In the genomic region with DNA sequence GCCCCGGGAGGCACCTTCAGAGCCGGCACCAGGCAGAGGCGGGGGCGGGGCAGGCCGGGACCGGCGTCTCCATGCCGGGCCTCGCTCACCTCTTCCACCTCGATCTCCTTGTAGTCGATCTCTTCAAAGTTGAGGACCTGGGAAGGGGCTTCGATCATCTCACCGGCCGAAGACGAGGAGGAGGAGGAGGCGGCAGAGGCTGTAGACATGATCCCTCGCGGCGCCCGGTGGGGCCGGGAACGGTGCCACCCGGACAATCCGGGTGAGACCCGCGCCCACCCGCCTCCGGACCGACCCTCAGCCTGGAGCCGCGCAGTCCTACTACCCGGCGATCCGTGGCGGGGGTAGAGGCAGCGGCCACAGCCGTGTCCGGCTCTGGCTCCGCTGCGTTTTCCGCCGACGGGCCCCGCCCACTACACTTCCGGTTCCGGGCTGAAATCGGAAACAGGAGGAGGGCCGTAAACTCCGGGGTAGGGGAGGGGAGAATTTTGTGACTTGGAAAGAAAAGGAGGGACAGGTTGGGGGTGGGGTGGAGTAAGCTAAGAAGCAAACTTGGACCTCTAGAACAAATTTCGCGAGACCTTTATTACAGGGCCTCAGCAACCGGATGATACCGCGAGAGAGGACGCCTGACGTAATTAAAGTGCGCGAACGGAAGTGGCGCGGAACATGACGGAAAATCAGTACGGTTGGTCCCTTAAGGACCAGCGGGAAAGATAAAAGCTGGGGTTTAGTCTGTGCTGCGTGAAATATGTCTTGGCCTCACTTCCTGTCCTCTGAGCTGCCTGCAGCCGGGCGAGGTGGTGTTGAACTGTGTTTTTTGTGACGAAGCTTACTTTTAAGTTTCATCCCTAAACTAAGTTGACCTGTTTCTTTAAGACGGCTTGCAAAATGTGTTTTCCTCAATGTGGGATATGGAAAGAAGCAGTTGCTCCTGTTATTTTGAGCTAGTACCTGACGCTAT, we compare ENCODE assay signal across 8 cellular contexts. TPM values are rescaled to one million over a fixed set of nuclear protein-coding genes. Genes with fewer than 3 reads are reported as not detected.
DNase-seq lines count a peak whose midpoint lies in the region; ATAC-seq, FAIRE-seq and TF ChIP-seq lines count a peak whose summit lies in the region.

TSS of gene MAP3K7 (minus strand) at position 398 of the 964 bp plus-strand sequence. CDS start at position 209, 189 bp downstream.

- peak within 1 kb of the TSS; percentile 40 to 98 (median 91) for H3K27ac ChIP-seq in adrenal gland
- peak within 1 kb of the TSS; percentile 78 to 96 (median 92) for H3K27ac ChIP-seq in heart right ventricle
- H3K27ac ChIP-seq in upper lobe of left lung = peak within 1 kb of the TSS; percentile 91 to 95 (median 94)

- H3K9me3 ChIP-seq in adrenal gland (replicated peaks in 1 of 3) (no peaks in the 10 kb centered on the region), heart right ventricle (no peaks in the 10 kb centered on the region), upper lobe of left lung (no peaks in the 10 kb centered on the region)

- peaks cover 14 to 31% of the 10 kb centered on the region in 2 donors for H3K4me1 ChIP-seq in adrenal gland (replicated peaks in 1 of 2)
- peaks cover 0 to 47% (median 36%) of the 10 kb centered on the region in 9 donors for H3K4me1 ChIP-seq in heart right ventricle
- H3K4me1 ChIP-seq in upper lobe of left lung = peaks cover 19 to 24% (median 23%) of the 10 kb centered on the region in 4 donors

- DNase-seq in GM12892 (ENCODE audit: insufficient read length) (peak; percentile 46), NCI-H146 (lab: John Stamatoyannopoulos, UW) (peak; percentile 87), T-helper 1 cell (peak; percentile 72 to 95 (median 85)), adrenal gland (peak; percentile 90 to 99 (median 92)), heart right ventricle (peak; percentile 89 to 95), posterior cingulate gyrus (peak; percentile 87 to 99 (median 93)), upper lobe of left lung (peak; percentile 85 to 95)

- peak within 1 kb of the TSS; percentile 85 to 99 (median 96) for H3K4me3 ChIP-seq in adrenal gland
- H3K4me3 ChIP-seq in heart right ventricle = peak within 1 kb of the TSS; percentile 81 to 100 (median 95)
- H3K4me3 ChIP-seq in upper lobe of left lung = peak within 1 kb of the TSS; percentile 73 to 100 (median 82)

- no peaks in the 10 kb centered on the region for H3K36me3 ChIP-seq in adrenal gland (replicated peaks in 1 of 2)
- no peaks in the 10 kb centered on the region for H3K36me3 ChIP-seq in heart right ventricle
- H3K36me3 ChIP-seq in upper lobe of left lung = no peaks in the 10 kb centered on the region

- no peaks in the 10 kb centered on the region for H3K27me3 ChIP-seq in adrenal gland
- peaks cover 0 to 10% (median 0%) of the 10 kb centered on the region in 7 donors for H3K27me3 ChIP-seq in heart right ventricle
- no peaks in the 10 kb centered on the region for H3K27me3 ChIP-seq in upper lobe of left lung

- intact Hi-C loops in adrenal gland (cut with DNase I) (no loop called here), heart right ventricle (cut with DNase I) (no loop called here), posterior cingulate gyrus (cut with DNase I) (loop anchor here (5.0 kb wide), 1 partner anchor 645 kb away; no protein-coding TSS in a partner anchor)

- 0 to 1% (median 0%) methylated on average over 51 to 70 of the region's 70 CpGs for WGBS in adrenal gland, 4 donors
- WGBS in heart right ventricle, 2 donors = 1% methylated on average over 65 to 70 of the region's 70 CpGs
- 0 to 1% methylated on average over 50 to 63 of the region's 70 CpGs for WGBS in upper lobe of left lung, 2 donors

- peak in 1 of 4 donors; percentile 1 for TF ChIP-seq EP300 in upper lobe of left lung (IDR thresholded peaks at IDR 0.05)

- peak; percentile 95 for FAIRE-seq in GM12892 (lab: Jason Lieb, UNC)

- TF ChIP-seq POLR2A in GM12892 (IDR thresholded peaks at IDR 0.05; ENCODE audit: low read depth, low read length) (peak; percentile 85), adrenal gland (IDR thresholded peaks at IDR 0.05) (peak; percentile 58 to 68), upper lobe of left lung (IDR thresholded peaks at IDR 0.05) (peak in 2 of 4 donors; percentile 78 to 82)

- no peak for TF ChIP-seq CTCF in adrenal gland (IDR thresholded peaks at IDR 0.05)
- TF ChIP-seq CTCF in heart right ventricle (IDR thresholded peaks at IDR 0.05) = no peak
- peak in 1 of 6 experiments; percentile 16 for TF ChIP-seq CTCF in upper lobe of left lung (IDR thresholded peaks at IDR 0.05)

- ATAC-seq in HG02852 (IDR thresholded peaks at IDR 0.05; ENCODE audit: unreplicated experiment) (peak; percentile 90), heart right ventricle (peak; percentile 97 to 98 (median 98)), upper lobe of left lung (ENCODE audit: low FRiP score in 2 of 2) (peak; percentile 94 to 98)

RNA-seq across cellular contexts. Expression of gene MAP3K7, which starts in this region (rescaled TPM):
- 15.2 TPM for polyA plus RNA-seq in GM12892 (2012; ENCODE audit: missing spikeins)
- total RNA-seq in adrenal gland = 10 to 100 TPM; 14.4 to 35.1 (median 21.1) TPM
- polyA plus RNA-seq in adrenal gland = 10 to 100 TPM; 15.7 to 29.9 (median 20.7) TPM
- total RNA-seq in heart right ventricle = 10 to 100 TPM; 15.6 to 29.3 (median 20.5) TPM
- polyA plus RNA-seq in heart right ventricle = 10 to 100 TPM in 1 of 2 donors, 1 to 10 TPM in 1; 7.5 to 14.6 TPM
- 10 to 100 TPM; 13.9 to 36.7 (median 19.1) TPM for total RNA-seq in upper lobe of left lung

Comparison
In these comparisons a context has a peak if more than half of its experiments do, and no peak if none do; other contexts are left out.
1. Peak in every context shown above with its lines: DNase-seq, ATAC-seq, H3K4me3 ChIP-seq and H3K27ac ChIP-seq.